In the genomic region with DNA sequence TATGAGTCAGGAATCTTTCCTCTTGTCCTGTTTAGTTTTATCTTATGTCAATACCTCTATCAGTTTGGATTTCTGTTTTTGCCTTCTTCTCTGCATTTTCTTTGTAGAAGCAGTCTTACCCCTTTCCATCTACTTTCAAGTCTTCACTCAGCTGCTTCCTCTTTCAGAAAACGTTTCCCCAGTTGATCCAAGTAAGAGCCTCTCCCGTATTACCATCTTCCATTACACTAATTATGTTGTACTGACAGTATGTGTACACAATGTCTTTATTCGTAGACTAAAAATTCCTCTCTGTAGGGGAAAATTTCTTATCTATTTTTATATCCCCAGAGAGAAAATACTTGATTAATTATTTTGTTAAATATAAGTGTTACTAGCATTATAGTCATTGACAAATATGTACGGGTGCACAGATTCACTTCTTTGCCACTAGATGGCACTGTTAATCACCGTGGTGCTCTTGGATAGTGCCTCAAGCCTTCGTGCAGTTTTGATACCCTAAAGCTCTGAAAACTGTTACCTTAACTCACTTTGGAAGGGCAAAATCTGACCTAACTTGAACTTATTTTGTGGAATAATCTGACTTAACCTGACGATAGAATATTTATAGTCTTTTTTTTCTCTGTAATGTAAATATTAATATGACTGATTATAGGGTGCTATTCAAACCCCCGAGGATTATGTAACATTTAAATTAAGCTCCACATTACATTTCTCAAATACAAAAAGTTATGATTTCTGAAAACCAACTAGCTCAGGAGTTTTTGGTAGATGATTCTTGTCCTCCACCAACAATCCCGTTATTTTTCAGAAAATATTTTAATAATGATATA, we compare ENCODE assay signal across 8 cellular contexts.
DNase-seq lines count a peak whose midpoint lies in the region; ATAC-seq and TF ChIP-seq lines count a peak whose summit lies in the region.

No MANE protein-coding gene starts in this region.

- H2AFZ ChIP-seq in Karpas-422 (ENCODE audit: low read length), result no peak overlapping the region

- no peaks in the 10 kb centered on the region for H3K4me1 Mint-ChIP-seq in natural killer cell

- H3K27ac ChIP-seq in Karpas-422 (ENCODE audit: low read length) (no peak overlapping the region), esophagus squamous epithelium (no peak overlapping the region)

- H3K27me3 ChIP-seq in H7 (ENCODE audit: control insufficient read depth, insufficient read depth, low read length) (no peaks in the 10 kb centered on the region), Karpas-422 (ENCODE audit: low read length) (no peaks in the 10 kb centered on the region), esophagus squamous epithelium (no peaks in the 10 kb centered on the region)

- H3K4me1 ChIP-seq in Karpas-422 (ENCODE audit: low read length), result no peaks in the 10 kb centered on the region
- H3K4me1 ChIP-seq in esophagus squamous epithelium, result no peaks in the 10 kb centered on the region

- H4K20me1 ChIP-seq in Karpas-422 (ENCODE audit: insufficient read depth, low read depth, low read length), result no peaks in the 10 kb centered on the region

- no peak overlapping the region for H3K27ac Mint-ChIP-seq in natural killer cell

- POLR2A ChIA-PET in GM10248 (lab: Yijun Ruan, JAX), result no interaction called here

- CTCF ChIA-PET in GM10248 (lab: Yijun Ruan, JAX), result interaction anchor here (0.6 to 3.2 kb wide), 28 partner anchors 9 to 830 kb away, joined by 3 to 19 read pairs (median 4); no protein-coding TSS in a partner anchor

- H3K4me2 ChIP-seq in Karpas-422 (ENCODE audit: low read depth, low read length, poor library complexity, severe bottlenecking), result no peak overlapping the region

- H3K36me3 Mint-ChIP-seq in natural killer cell, result no peaks in the 10 kb centered on the region

- no peak overlapping the region for H3K9ac ChIP-seq in Karpas-422 (ENCODE audit: low read length)

- TF ChIP-seq CTCF in AG10803 (conservative IDR thresholded peaks at IDR 0.05; ENCODE audit: low read length) (peak; percentile 93), GM10248 (IDR thresholded peaks at IDR 0.05; ENCODE audit: control extremely low read depth, extremely low read depth, low read depth, missing control alignments) (peak; percentile 81), esophagus squamous epithelium (IDR thresholded peaks at IDR 0.05) (peak; percentile 61 to 81 (median 72)), natural killer cell (IDR thresholded peaks at IDR 0.05) (peak; percentile 95)

- H3K79me2 ChIP-seq in Karpas-422 (ENCODE audit: low read length), result no peaks in the 10 kb centered on the region

- TF ChIP-seq POLR2A in esophagus squamous epithelium (IDR thresholded peaks at IDR 0.05), result no peak

- H3K9me3 Mint-ChIP-seq in natural killer cell, result no peaks in the 10 kb centered on the region

- H3K4me3 ChIP-seq in AG10803 (ENCODE audit: low read length), result no peak overlapping the region
- H3K4me3 ChIP-seq in H7 (ENCODE audit: insufficient read depth, low read depth, low read length), result no peak overlapping the region
- no peak overlapping the region for H3K4me3 ChIP-seq in Karpas-422 (ENCODE audit: low read length)
- H3K4me3 ChIP-seq in esophagus squamous epithelium, result no peak overlapping the region

- H3K27me3 Mint-ChIP-seq in natural killer cell (ENCODE audit: low read depth in 2 of 2), result peaks cover 0 to 5% of the 10 kb centered on the region in 2 donors

- no peaks in the 10 kb centered on the region for H3K9me2 ChIP-seq in Karpas-422 (replicated peaks; ENCODE audit: insufficient read depth, low read length)

- peak; percentile 45 for DNase-seq in AG10803 (ENCODE audit: low read depth)
- peak; percentile 53 for DNase-seq in GM10248 (ENCODE audit: extremely low spot score)
- peak; percentile 30 for DNase-seq in H7
- DNase-seq in Karpas-422, result peak; percentile 80
- no peak for DNase-seq in esophagus squamous epithelium (lab: John Stamatoyannopoulos, UW)
- no peak for DNase-seq in natural killer cell
- DNase-seq in stimulated activated CD4-positive, alpha-beta T cell treated with anti-CD3 and anti-CD28 coated beads, Interleukin-2, amount 100 ng/mL, for 48 hours, result no peak

- 17 to 20% methylated on average over 8 of the region's 9 CpGs for WGBS in esophagus squamous epithelium, 2 donors

- ATAC-seq in SK-N-SH treated with all-trans-retinoic acid at 6 μM for 48 hours (peak; percentile 96), natural killer cell (peak; percentile 90 to 95 (median 91))

- no peak overlapping the region for H3K4me3 Mint-ChIP-seq in natural killer cell

- no peaks in the 10 kb centered on the region for H3K9me3 ChIP-seq in Karpas-422 (ENCODE audit: low read length)
- no peaks in the 10 kb centered on the region for H3K9me3 ChIP-seq in esophagus squamous epithelium

- intact Hi-C loops in esophagus squamous epithelium (cut with DNase I) (no loop called here), natural killer cell (cut with micrococcal nuclease) (loop anchor here (1.0 kb wide), 3 partner anchors 653 to 830 kb away; no protein-coding TSS in a partner anchor)

- H3K36me3 ChIP-seq in H7 (replicated peaks; ENCODE audit: control insufficient read depth, insufficient read depth, low read length) (no peaks in the 10 kb centered on the region), Karpas-422 (ENCODE audit: insufficient read depth, low read length) (no peaks in the 10 kb centered on the region), esophagus squamous epithelium (no peaks in the 10 kb centered on the region)

TF ChIP-seq in SK-N-SH treated with all-trans-retinoic acid at 6 μM for 48 hours, 23 proteins besides CTCF, POLR2A, EP300 and RAD21:
- TF ChIP-seq, protein P1, sequence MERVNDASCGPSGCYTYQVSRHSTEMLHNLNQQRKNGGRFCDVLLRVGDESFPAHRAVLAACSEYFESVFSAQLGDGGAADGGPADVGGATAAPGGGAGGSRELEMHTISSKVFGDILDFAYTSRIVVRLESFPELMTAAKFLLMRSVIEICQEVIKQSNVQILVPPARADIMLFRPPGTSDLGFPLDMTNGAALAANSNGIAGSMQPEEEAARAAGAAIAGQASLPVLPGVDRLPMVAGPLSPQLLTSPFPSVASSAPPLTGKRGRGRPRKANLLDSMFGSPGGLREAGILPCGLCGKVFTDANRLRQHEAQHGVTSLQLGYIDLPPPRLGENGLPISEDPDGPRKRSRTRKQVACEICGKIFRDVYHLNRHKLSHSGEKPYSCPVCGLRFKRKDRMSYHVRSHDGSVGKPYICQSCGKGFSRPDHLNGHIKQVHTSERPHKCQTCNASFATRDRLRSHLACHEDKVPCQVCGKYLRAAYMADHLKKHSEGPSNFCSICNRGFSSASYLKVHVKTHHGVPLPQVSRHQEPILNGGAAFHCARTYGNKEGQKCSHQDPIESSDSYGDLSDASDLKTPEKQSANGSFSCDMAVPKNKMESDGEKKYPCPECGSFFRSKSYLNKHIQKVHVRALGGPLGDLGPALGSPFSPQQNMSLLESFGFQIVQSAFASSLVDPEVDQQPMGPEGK (CRISPR knock-in tag; IDR thresholded peaks at IDR 0.05; ENCODE audit: borderline replicate concordance), result no peak
- no peak for TF ChIP-seq ZNF70 (CRISPR knock-in tag; IDR thresholded peaks at IDR 0.05)
- no peak for TF ChIP-seq SNAI2 (CRISPR knock-in tag; IDR thresholded peaks at IDR 0.05)
- no peak for TF ChIP-seq TSHZ2 (CRISPR knock-in tag; IDR thresholded peaks at IDR 0.05)
- no peak for TF ChIP-seq RARB (CRISPR knock-in tag; IDR thresholded peaks at IDR 0.05)
- TF ChIP-seq ZNF8 (CRISPR knock-in tag; IDR thresholded peaks at IDR 0.05), result no peak
- no peak for TF ChIP-seq OSR1 (CRISPR knock-in tag; IDR thresholded peaks at IDR 0.05)

Comparison
In these comparisons a context has a peak if more than half of its experiments do, and no peak if none do; other contexts are left out.
1. DNase-seq: peak in AG10803 (single experiment), GM10248 (single experiment), H7 (single experiment) and Karpas-422 (single experiment); none in esophagus squamous epithelium (single experiment), natural killer cell (single experiment) and stimulated activated CD4-positive, alpha-beta T cell treated with anti-CD3 and anti-CD28 coated beads, Interleukin-2, amount 100 ng/mL, for 48 hours (0 of 2).
2. Peak in every context shown above with its lines, with median percentiles within 50 percentile points of each other: CTCF ChIP-seq.